ENCODE assay signal across 8 cellular contexts in genomic region chr5:141691867-141692532, GRCh38. TPM values are rescaled to one million over a fixed set of nuclear protein-coding genes. Genes with fewer than 3 reads are reported as not detected.
A peak's percentile ranks its signal among the peaks of the same experiment; 100 is the strongest.
DNase-seq lines count a peak whose midpoint lies in the region; ATAC-seq, FAIRE-seq and TF ChIP-seq lines count a peak whose summit lies in the region.

No MANE protein-coding gene starts in this region.

- DNase-seq in GM23338 (ENCODE audit: low spot score) = peak; percentile 84
- peak; percentile 85 for DNase-seq in LoVo (ENCODE audit: low spot score)
- DNase-seq in SKM-1 treated with dmso at 0.1 percent for 144 hours (lab: John Stamatoyannopoulos, UW; ENCODE audit: unreplicated experiment) = peak; percentile 70
- DNase-seq in head of caudate nucleus = peak; percentile 76 to 96 (median 90)
- peak; percentile 77 to 98 (median 90) for DNase-seq in pancreas
- peak; percentile 81 to 83 for DNase-seq in thyroid gland

- H3K9me3 ChIP-seq in ES-I3 (ENCODE audit: control insufficient read depth, insufficient read depth, low read length) (no peaks in the 10 kb centered on the region), pancreas (no peaks in the 10 kb centered on the region), thyroid gland (no peaks in the 10 kb centered on the region)

- no peaks in the 10 kb centered on the region for H3K36me3 ChIP-seq in ES-I3 (ENCODE audit: insufficient read depth, low read length)
- H3K36me3 ChIP-seq in GM23338 (ENCODE audit: insufficient read depth) = no peaks in the 10 kb centered on the region
- H3K36me3 ChIP-seq in pancreas = no peaks in the 10 kb centered on the region
- H3K36me3 ChIP-seq in thyroid gland = no peaks in the 10 kb centered on the region

- H2AFZ ChIP-seq in GM23338 = peak overlapping the region; percentile 77; the same call in 1 of the 2 replicates

- no peak overlapping the region for H3K27ac Mint-ChIP-seq in GM23338
- no peak overlapping the region for H3K27ac Mint-ChIP-seq in activated naive CD8-positive, alpha-beta T cell

- 0 out of 2 replicates have a peak, but pooled peaks cover 3% of the 10 kb centered on the region for H3F3A ChIP-seq in GM23338 (replicated peaks; ENCODE audit: low read depth)

- H3K4me3 Mint-ChIP-seq in GM23338 = peak overlapping the region; percentile 75
- H3K4me3 Mint-ChIP-seq in activated naive CD8-positive, alpha-beta T cell = peak overlapping the region; percentile 73

- H3K27ac ChIP-seq in GM23338 (ENCODE audit: low read depth) = no peak overlapping the region
- no peak overlapping the region for H3K27ac ChIP-seq in pancreas
- no peak overlapping the region for H3K27ac ChIP-seq in thyroid gland

- H3K4me3 ChIP-seq in GM23338 = peak overlapping the region; percentile 69
- H3K4me3 ChIP-seq in pancreas = peak overlapping the region in 2 of 4 donors; percentile 26 to 38
- H3K4me3 ChIP-seq in thyroid gland (replicated peaks in 1 of 3) = no peak overlapping the region

- H3K4me1 ChIP-seq in ES-I3 (ENCODE audit: insufficient read depth, low read length) = peaks cover 20% of the 10 kb centered on the region
- H3K4me1 ChIP-seq in GM23338 (ENCODE audit: insufficient read depth) = peaks cover 18% of the 10 kb centered on the region
- peaks cover 0 to 3% (median 3%) of the 10 kb centered on the region in 3 donors for H3K4me1 ChIP-seq in pancreas
- peaks cover 0 to 4% of the 10 kb centered on the region in 2 donors for H3K4me1 ChIP-seq in thyroid gland

- H3K9ac ChIP-seq in ES-I3 (ENCODE audit: low read depth, low read length) = peak overlapping the region; percentile 76; the same call in 1 of the 2 replicates

- no peaks in the 10 kb centered on the region for H4K20me1 ChIP-seq in GM23338 (replicated peaks; ENCODE audit: insufficient read depth)

- no peaks in the 10 kb centered on the region for H3K36me3 Mint-ChIP-seq in GM23338 (ENCODE audit: low read depth)
- H3K36me3 Mint-ChIP-seq in activated naive CD8-positive, alpha-beta T cell = no peaks in the 10 kb centered on the region

- peak overlapping the region; percentile 90 for H3K4me2 ChIP-seq in GM23338

- intact Hi-C loops in head of caudate nucleus (cut with DNase I) = loop anchor here (2.0 to 5.0 kb wide), 3 partner anchors 190 to 450 kb away; no protein-coding TSS in a partner anchor
- intact Hi-C loops in pancreas (cut with DNase I) = loop anchor here in 1 of 3 donors (5.0 kb wide), 1 partner anchor 265 kb away; the partner anchor contains the start of gene PCDH12
- intact Hi-C loops in thyroid gland (cut with DNase I) = loop anchor here (2.0 kb wide), 2 partner anchors 185 to 269 kb away; no protein-coding TSS in a partner anchor

- peak; percentile 80 for ATAC-seq in GM23338
- ATAC-seq in pancreas = peak; percentile 95 to 100 (median 98)

- peak; percentile 82 to 99 for TF ChIP-seq CTCF in GM23338 (conservative IDR thresholded peaks at IDR 0.05; ENCODE audit: low read depth in 2 of 2)
- peak; percentile 98 to 99 (median 98) for TF ChIP-seq CTCF in pancreas (IDR thresholded peaks at IDR 0.05)
- peak; percentile 96 to 99 (median 98) for TF ChIP-seq CTCF in thyroid gland (IDR thresholded peaks at IDR 0.05)

- no peaks in the 10 kb centered on the region for H3K79me2 ChIP-seq in GM23338 (replicated peaks; ENCODE audit: insufficient read depth)

- no peak for FAIRE-seq in pancreas (lab: Jason Lieb, UNC)

- peaks cover 12% of the 10 kb centered on the region for H3K27me3 Mint-ChIP-seq in GM23338 (ENCODE audit: insufficient read depth, low read depth, poor library complexity)
- peaks cover 4% of the 10 kb centered on the region for H3K27me3 Mint-ChIP-seq in activated naive CD8-positive, alpha-beta T cell

- H3K9me2 ChIP-seq in GM23338 (ENCODE audit: insufficient read depth) = no peaks in the 10 kb centered on the region

- no peak for TF ChIP-seq POLR2A in thyroid gland (IDR thresholded peaks at IDR 0.05)

- 1% methylated on average over 30 of the region's 30 CpGs for WGBS in pancreas, 2 donors
- 3 to 4% methylated on average over 19 to 23 of the region's 30 CpGs for whole genome bisulfite sequencing in thyroid gland, 2 donors

- H3K4me1 Mint-ChIP-seq in GM23338 = peaks cover 42% of the 10 kb centered on the region
- H3K4me1 Mint-ChIP-seq in activated naive CD8-positive, alpha-beta T cell (ENCODE audit: low read depth) = peaks cover 22% of the 10 kb centered on the region

- H3K27me3 ChIP-seq in GM23338 (ENCODE audit: insufficient read depth) (no peaks in the 10 kb centered on the region), pancreas (peaks cover 0 to 3% (median 0%) of the 10 kb centered on the region in 4 donors), thyroid gland (no peaks in the 10 kb centered on the region)

- H3K9me3 Mint-ChIP-seq in GM23338 = no peaks in the 10 kb centered on the region
- no peaks in the 10 kb centered on the region for H3K9me3 Mint-ChIP-seq in activated naive CD8-positive, alpha-beta T cell (ENCODE audit: low read depth)

RNA-seq across cellular contexts. Expression of gene ARAP3, which starts 10.0 kb away (rescaled TPM):
- total RNA-seq in GM23338 (2014; rRNA removed; shearing (Covaris generic)) = 32.8 and 33.2 TPM in 2 replicates
- polyA plus RNA-seq in GM23338 (2016; fragmentation: Nextera tagmentation; extraction: Ambion mirVana) (18.4 and 21.5 TPM in 2 replicates), pancreas (10 to 100 TPM in 1 of 2 donors, 1 to 10 TPM in 1; 6.2 to 11.9 TPM)
- total RNA-seq in pancreas (1 to 10 TPM; 1.2 to 4.9 (median 1.8) TPM), thyroid gland (10 to 100 TPM in 1 of 4 donors, 1 to 10 TPM in 3; 5.4 to 11.7 (median 8.3) TPM)

RNA-seq across cellular contexts. Expression of gene FCHSD1, which starts 40.8 kb away (rescaled TPM):
- total RNA-seq in GM23338 (2014; rRNA removed; shearing (Covaris generic)) = 28.7 and 46.6 TPM in 2 replicates
- polyA plus RNA-seq in GM23338 (2016; fragmentation: Nextera tagmentation; extraction: Ambion mirVana) (17.9 and 24.7 TPM in 2 replicates), pancreas (10 to 100 TPM; 20.0 to 22.4 TPM)
- total RNA-seq in pancreas (10 to 100 TPM in 1 of 6 donors, 1 to 10 TPM in 5; 4.8 to 18.3 (median 7.7) TPM), thyroid gland (10 to 100 TPM; 15.2 to 28.3 (median 22.7) TPM)

RNA-seq across cellular contexts. Expression of gene RELL2, which starts 55.2 kb away (rescaled TPM):
- total RNA-seq in GM23338 (2014; rRNA removed; shearing (Covaris generic)) = 30.6 and 34.6 TPM in 2 replicates
- 18.6 and 20.4 TPM in 2 replicates for polyA plus RNA-seq in GM23338 (2016; fragmentation: Nextera tagmentation; extraction: Ambion mirVana)
- 1 to 10 TPM in 3 of 6 donors, under 1 TPM in 3; 0.67 to 2.2 (median 1.1) TPM for total RNA-seq in pancreas
- polyA plus RNA-seq in pancreas = 1 to 10 TPM; 7.1 to 9.0 TPM
- total RNA-seq in thyroid gland = 1 to 10 TPM; 2.4 to 5.7 (median 4.6) TPM

RNA-seq across cellular contexts. Expression of gene HDAC3, which starts 55.4 kb away (rescaled TPM):
- total RNA-seq in GM23338 (2014; rRNA removed; shearing (Covaris generic)) = 74.6 and 90.0 TPM in 2 replicates
- polyA plus RNA-seq in GM23338 (2016; fragmentation: Nextera tagmentation; extraction: Ambion mirVana) (59.2 and 59.3 TPM in 2 replicates), pancreas (10 to 100 TPM; 30.5 to 68.9 TPM)
- total RNA-seq in pancreas (10 to 100 TPM; 17.8 to 28.5 (median 26.0) TPM), thyroid gland (10 to 100 TPM; 44.2 to 62.7 (median 54.6) TPM)
